In the genomic region with DNA sequence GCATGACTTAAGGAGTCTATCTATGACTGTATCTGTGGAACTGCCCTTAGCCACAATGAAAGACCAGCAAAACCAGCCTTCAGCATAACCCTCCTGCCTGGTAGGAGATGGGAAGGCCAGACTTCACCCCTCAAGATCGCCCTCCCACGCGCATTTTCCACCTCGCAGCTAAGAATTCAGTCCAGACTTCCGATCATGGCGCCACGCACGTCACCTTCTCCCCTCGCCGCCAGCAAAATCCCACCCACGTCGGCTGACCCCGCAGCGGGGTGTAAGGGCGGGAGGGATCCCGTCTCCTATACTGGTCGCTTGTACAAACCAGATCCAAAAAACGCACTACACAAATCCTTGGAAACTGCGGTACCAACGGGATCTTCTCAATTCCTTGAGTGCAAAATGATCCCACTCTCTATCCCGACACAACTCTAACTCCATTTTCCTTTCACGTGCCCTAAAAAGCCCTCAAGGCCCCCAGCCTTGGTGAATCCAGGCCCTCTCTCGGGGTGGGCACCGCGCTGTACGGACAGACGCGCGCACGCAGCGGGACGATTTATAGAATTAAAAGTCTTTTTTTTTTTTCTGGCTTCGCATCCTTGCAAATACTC, we compare ENCODE assay signal across 7 cellular contexts. TPM values are rescaled to one million over a fixed set of nuclear protein-coding genes. Genes with fewer than 3 reads are reported as not detected.
DNase-seq lines count a peak whose midpoint lies in the region; ATAC-seq and TF ChIP-seq lines count a peak whose summit lies in the region.

No MANE protein-coding gene starts in this region.

- peak in 1 of 4 donors; percentile 3 for TF ChIP-seq POLR2A in esophagus squamous epithelium (IDR thresholded peaks at IDR 0.05)

- peak overlapping the region; percentile 95 for H3K27ac Mint-ChIP-seq in stimulated activated effector memory CD8-positive, alpha-beta T cell treated with anti-CD3 and anti-CD28 coated beads, Interleukin-12 subunit alpha, Interleukin-12 subunit beta, amount 100 ng/mL, for 72 hours

- ATAC-seq in GM18907 (IDR thresholded peaks at IDR 0.05; ENCODE audit: unreplicated experiment) = peak; percentile 1
- peak; percentile 8 for ATAC-seq in stimulated activated effector memory CD8-positive, alpha-beta T cell treated with anti-CD3 and anti-CD28 coated beads, Interleukin-12 subunit alpha, Interleukin-12 subunit beta, amount 100 ng/mL, for 72 hours
- no peak for ATAC-seq in HG03108 (IDR thresholded peaks at IDR 0.05; ENCODE audit: unreplicated experiment)

- DNase-seq in NCI-H748 treated with DMSO at 0.1 percent for 48 hours (lab: John Stamatoyannopoulos, UW) = peak; percentile 47
- peak; percentile 63 to 66 for DNase-seq in activated T-cell treated with anti-CD3 and anti-CD28 coated beads, Interleukin-2, amount 50 U/mL, for 48 hours
- DNase-seq in esophagus squamous epithelium (lab: John Stamatoyannopoulos, UW) = peak; percentile 6
- DNase-seq in myocyte (ENCODE audit: low read depth) = peak; percentile 72
- DNase-seq in stimulated activated effector memory CD8-positive, alpha-beta T cell treated with anti-CD3 and anti-CD28 coated beads, Interleukin-12 subunit alpha, Interleukin-12 subunit beta, amount 100 ng/mL, for 72 hours (ENCODE audit: low spot score in 2 of 2) = peak; percentile 17 to 63

- peaks cover 21% of the 10 kb centered on the region for H3K4me1 Mint-ChIP-seq in stimulated activated effector memory CD8-positive, alpha-beta T cell treated with anti-CD3 and anti-CD28 coated beads, Interleukin-12 subunit alpha, Interleukin-12 subunit beta, amount 100 ng/mL, for 72 hours

- H3K4me3 ChIP-seq in esophagus squamous epithelium = peak overlapping the region; percentile 82 to 95 (median 88)

- H3K4me1 ChIP-seq in esophagus squamous epithelium = peaks cover 0 to 35% (median 3%) of the 10 kb centered on the region in 3 donors

- intact Hi-C loops in esophagus squamous epithelium (cut with DNase I) = no loop called here

- no peaks in the 10 kb centered on the region for H3K36me3 ChIP-seq in esophagus squamous epithelium

- no peak for TF ChIP-seq CTCF in esophagus squamous epithelium (IDR thresholded peaks at IDR 0.05)

- peak overlapping the region; percentile 95 to 98 (median 98) for H3K27ac ChIP-seq in esophagus squamous epithelium

- 0% methylated on average over 20 to 30 of the region's 33 CpGs for WGBS in esophagus squamous epithelium, 2 donors

- H3K36me3 Mint-ChIP-seq in stimulated activated effector memory CD8-positive, alpha-beta T cell treated with anti-CD3 and anti-CD28 coated beads, Interleukin-12 subunit alpha, Interleukin-12 subunit beta, amount 100 ng/mL, for 72 hours = peaks cover 21% of the 10 kb centered on the region

- H3K9me3 Mint-ChIP-seq in stimulated activated effector memory CD8-positive, alpha-beta T cell treated with anti-CD3 and anti-CD28 coated beads, Interleukin-12 subunit alpha, Interleukin-12 subunit beta, amount 100 ng/mL, for 72 hours = no peaks in the 10 kb centered on the region

- H3K27me3 ChIP-seq in esophagus squamous epithelium = no peaks in the 10 kb centered on the region

- no peaks in the 10 kb centered on the region for H3K9me3 ChIP-seq in esophagus squamous epithelium

- peak overlapping the region; percentile 95 for H3K4me3 Mint-ChIP-seq in stimulated activated effector memory CD8-positive, alpha-beta T cell treated with anti-CD3 and anti-CD28 coated beads, Interleukin-12 subunit alpha, Interleukin-12 subunit beta, amount 100 ng/mL, for 72 hours

RNA-seq across cellular contexts. Expression of gene BMPR2, which starts 1.0 kb away (rescaled TPM):
- 10 to 100 TPM; 17.9 to 37.0 (median 22.3) TPM for total RNA-seq in esophagus squamous epithelium
- total RNA-seq in myocyte = 30.1 and 31.8 TPM in 2 replicates
- polyA plus RNA-seq in myocyte (2012) = 31.3 TPM

Comparison
In these comparisons a context has a peak if more than half of its experiments do, and no peak if none do; other contexts are left out.
1. DNase-seq: peak in every context shown above with its lines; median percentile 72 in myocyte; 64 in activated T-cell treated with anti-CD3 and anti-CD28 coated beads, Interleukin-2, amount 50 U/mL, for 48 hours; 47 in NCI-H748 treated with DMSO at 0.1 percent for 48 hours; 40 in stimulated activated effector memory CD8-positive, alpha-beta T cell treated with anti-CD3 and anti-CD28 coated beads, Interleukin-12 subunit alpha, Interleukin-12 subunit beta, amount 100 ng/mL, for 72 hours; 6 in esophagus squamous epithelium.